8 cellular contexts compared by ENCODE assay signal in genomic region chr4:37453361-37454262, GRCh38.
DNase-seq lines count a peak whose midpoint lies in the region; ATAC-seq and TF ChIP-seq lines count a peak whose summit lies in the region.

No MANE protein-coding gene starts in this region.

- H3K4me1 ChIP-seq in right atrium auricular region = peaks cover 0 to 14% of the 10 kb centered on the region in 2 donors
- H3K4me1 ChIP-seq in aorta (ENCODE audit: control insufficient read depth in 1 of 2, insufficient read depth in 2 of 2, low read length in 2 of 2) = no peaks in the 10 kb centered on the region

- no peak for TF ChIP-seq CTCF in right atrium auricular region (IDR thresholded peaks at IDR 0.05)

- in situ Hi-C loops in ACHN (cut with HindIII; ENCODE audit: low pct_ligation_motif_present, low pct_unique_long_range_greater_than_20kb, low sequenced_read_pairs) = no loop called here

- peak; percentile 42 for DNase-seq in ACHN
- peak; percentile 45 for DNase-seq in SK-N-DZ (ENCODE audit: low spot score)
- peak; percentile 8 for DNase-seq in amniotic epithelial cell (ENCODE audit: low read depth)
- no peak for DNase-seq in right atrium auricular region (ENCODE audit: low spot score)
- peak; percentile 54 to 96 (median 72) for DNase-seq in posterior cingulate gyrus
- peak; percentile 56 to 74 for DNase-seq in aorta

- H3K9me3 ChIP-seq in right atrium auricular region = no peaks in the 10 kb centered on the region
- no peaks in the 10 kb centered on the region for H3K9me3 ChIP-seq in aorta (ENCODE audit: control insufficient read depth, low read length)

- H3K4me3 ChIP-seq in right atrium auricular region (peak overlapping the region; percentile 30 to 49), aorta (ENCODE audit: low read length in 2 of 2) (peak overlapping the region; percentile 2 to 48)

- H3K36me3 ChIP-seq in right atrium auricular region = no peaks in the 10 kb centered on the region
- H3K36me3 ChIP-seq in aorta (ENCODE audit: control insufficient read depth in 1 of 2, insufficient read depth in 2 of 2, low read length in 1 of 2) = no peaks in the 10 kb centered on the region

- H3K27me3 ChIP-seq in right atrium auricular region = peaks cover 11 to 15% of the 10 kb centered on the region in 2 donors
- H3K27me3 ChIP-seq in aorta (ENCODE audit: control insufficient read depth in 1 of 2, insufficient read depth in 2 of 2, low read length in 1 of 2) = peaks cover 0 to 3% of the 10 kb centered on the region in 2 donors

- peak; percentile 76 for ATAC-seq in GM19035 (IDR thresholded peaks at IDR 0.05; ENCODE audit: unreplicated experiment)
- peak; percentile 86 for ATAC-seq in HG03432 (IDR thresholded peaks at IDR 0.05; ENCODE audit: unreplicated experiment)
- ATAC-seq in aorta (ENCODE audit: low FRiP score) = peak; percentile 85

- H3K27ac ChIP-seq in right atrium auricular region = no peak overlapping the region
- H3K27ac ChIP-seq in aorta (ENCODE audit: low read depth in 1 of 2, low read length in 2 of 2) = no peak overlapping the region

- WGBS in aorta, 2 donors = 1 to 2% methylated on average over 67 to 76 of the region's 76 CpGs

- intact Hi-C loops in posterior cingulate gyrus (cut with DNase I) (loop anchor here (1.0 to 10.0 kb wide), 3 partner anchors 114 to 581 kb away; no protein-coding TSS in a partner anchor), aorta (cut with DNase I) (no loop called here)
